Comparison of ENCODE assay signal across 8 cellular contexts in the genomic region with DNA sequence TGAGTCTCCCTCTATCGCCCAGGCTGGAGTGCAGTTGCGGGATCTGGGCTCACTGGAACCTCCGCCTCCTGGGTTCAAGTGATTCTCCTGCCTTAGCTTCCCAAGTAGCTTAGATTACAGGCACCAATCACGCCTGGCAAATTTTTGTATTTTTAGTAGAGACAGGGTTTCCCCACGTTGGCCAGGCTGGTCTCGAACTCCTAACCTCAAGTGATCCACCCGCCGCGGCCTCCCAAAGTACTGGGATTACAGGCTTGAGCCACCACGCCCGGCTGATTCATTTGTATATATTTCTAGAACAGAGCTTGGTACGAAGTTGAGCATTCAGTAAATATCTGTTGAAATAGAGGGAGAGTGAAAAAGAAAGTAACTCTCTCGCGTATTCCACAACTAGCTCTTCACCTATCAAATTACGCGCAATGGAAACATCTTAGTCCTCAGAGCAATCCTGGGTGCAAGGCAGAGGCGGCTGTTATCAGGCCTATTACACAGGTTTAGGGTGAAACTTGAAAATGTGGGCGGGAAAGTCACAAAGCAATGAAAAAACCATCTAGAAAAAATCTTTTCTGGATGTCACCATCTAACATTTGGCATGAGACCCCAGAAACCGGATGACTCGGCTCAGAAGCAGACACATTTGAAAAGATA. TPM values are rescaled to one million over a fixed set of nuclear protein-coding genes. Genes with fewer than 3 reads are reported as not detected.
DNase-seq lines count a peak whose midpoint lies in the region; ATAC-seq and TF ChIP-seq lines count a peak whose summit lies in the region.

No MANE protein-coding gene starts in this region.

- peaks cover 5% of the 10 kb centered on the region for H3K23me2 ChIP-seq in H9 (ENCODE audit: insufficient read length, low read depth, low read length, poor library complexity, severe bottlenecking)

- H3K27ac Mint-ChIP-seq in H9 = peak overlapping the region; percentile 92 to 97 (median 97)

- no peak overlapping the region for H3K56ac ChIP-seq in H9 (ENCODE audit: insufficient read length, low read depth, low read length)

- peaks cover 10% of the 10 kb centered on the region for H3K79me2 ChIP-seq in H9 (ENCODE audit: insufficient read depth, low read length)
- peaks cover 35% of the 10 kb centered on the region for H3K79me2 ChIP-seq in mammary epithelial cell (ENCODE audit: insufficient read depth, low read length)

- dilution Hi-C loops in mammary epithelial cell (cut with HindIII; ENCODE audit: low sequenced_read_pairs) = no loop called here

- no peaks in the 10 kb centered on the region for H3K9me3 Mint-ChIP-seq in H9

- H2BK120ac ChIP-seq in H9 (ENCODE audit: low read depth, low read length, poor library complexity, severe bottlenecking) = no peak overlapping the region

- H3K4me3 ChIP-seq in mammary epithelial cell (replicated peaks in 1 of 3; ENCODE audit: insufficient read depth in 1 of 3, low read depth in 2 of 3, low read length in 3 of 3) = peak overlapping the region; percentile 36 to 96 (median 66)
- no peak overlapping the region for H3K4me3 ChIP-seq in lung

- no peak overlapping the region for H2BK5ac ChIP-seq in H9 (ENCODE audit: insufficient read length, low read length)

- H3K18ac ChIP-seq in H9 (ENCODE audit: insufficient read length, low read depth, low read length) = peak overlapping the region; percentile 72

- H4K91ac ChIP-seq in H9 (ENCODE audit: insufficient read length, low read depth, low read length) = no peak overlapping the region

- H2BK12ac ChIP-seq in H9 (ENCODE audit: insufficient read length, low read depth, low read length) = peak overlapping the region; percentile 57

- H3K4ac ChIP-seq in H9 (ENCODE audit: low read depth, low read length) = no peak overlapping the region

- H2BK15ac ChIP-seq in H9 (ENCODE audit: low read depth, low read length) = no peak overlapping the region

- peak overlapping the region; percentile 70; the same call in 1 of the 2 replicates for H3K14ac ChIP-seq in H9 (ENCODE audit: insufficient read depth, low read length)

- BruUV-seq in mammary epithelial cell (replicated peaks; lab: Mats Ljungman, UMichigan) = no TSS peak

- H3K27ac ChIP-seq in H9 (ENCODE audit: insufficient read length, low read depth, low read length) = no peak overlapping the region
- H3K27ac ChIP-seq in mammary epithelial cell (ENCODE audit: insufficient read depth, low read depth, low read length) = peak overlapping the region; percentile 95
- peak overlapping the region; percentile 49 to 55 for H3K27ac ChIP-seq in lung (ENCODE audit: low read depth in 1 of 2, low read length in 1 of 2)

- in situ Hi-C loops in mammary epithelial cell (cut with MboI; ENCODE audit: low sequenced_read_pairs in 2 of 2) = no loop called here

- DNase-seq in AG08395 (ENCODE audit: low spot score) = peak; percentile 3
- no peak for DNase-seq in H9
- DNase-seq in T-helper 9 cell = peak; percentile 15
- no peak for DNase-seq in mammary epithelial cell
- DNase-seq in lung (ENCODE audit: low spot score) = no peak
- DNase-seq in stimulated activated CD8-positive, alpha-beta memory T cell treated with anti-CD3 and anti-CD28 coated beads, Interleukin-7, amount 100 ng/mL, for 24 hours (ENCODE audit: low read depth) = peak; percentile 15
- no peak for DNase-seq in NCI-H1105 (lab: John Stamatoyannopoulos, UW)

- peaks cover 4% of the 10 kb centered on the region for H3K27me3 Mint-ChIP-seq in H9 (ENCODE audit: low read depth)

- H4K5ac ChIP-seq in H9 (ENCODE audit: insufficient read length, low read depth, low read length) = no peak overlapping the region

- H3K4me1 ChIP-seq in H9 (ENCODE audit: insufficient read depth, low read length) (peaks cover 8% of the 10 kb centered on the region; the same call in 1 of the 2 replicates), mammary epithelial cell (ENCODE audit: insufficient read depth, low read length) (peaks cover 14% of the 10 kb centered on the region), lung (ENCODE audit: control insufficient read depth in 2 of 2, insufficient read depth in 2 of 2, low read length in 2 of 2) (peaks cover 1 to 15% of the 10 kb centered on the region in 2 donors)

- peaks cover 2 to 13% (median 12%) of the 10 kb centered on the region in 3 experiments; a peak in 6 of 7 replicates for H3K36me3 Mint-ChIP-seq in H9 (ENCODE audit: insufficient read depth in 1 of 3, low read depth in 3 of 3)

- no peak for ATAC-seq in lung (ENCODE audit: insufficient read depth, low FRiP score)
- no peak for ATAC-seq in HG02642 (IDR thresholded peaks at IDR 0.05; ENCODE audit: poor library complexity, unreplicated experiment)

- H2BK20ac ChIP-seq in H9 (ENCODE audit: low read depth, low read length, poor library complexity, severe bottlenecking) = no peak overlapping the region

- H3K36me3 ChIP-seq in mammary epithelial cell (ENCODE audit: insufficient read depth, low read length) (peaks cover 11% of the 10 kb centered on the region), lung (ENCODE audit: control insufficient read depth in 2 of 2, insufficient read depth in 2 of 2, low read length in 2 of 2) (peaks cover 0 to 10% of the 10 kb centered on the region in 2 donors)

- peak overlapping the region; percentile 1 for H3T11ph ChIP-seq in H9 (ENCODE audit: low read length)

- CTCF ChIA-PET in mammary epithelial cell (lab: Charles Lee; ENCODE audit: low non-redundant PET) = no interaction called here

- no peaks in the 10 kb centered on the region for H3K9me3 ChIP-seq in H9 (ENCODE audit: control insufficient read depth, low read depth, low read length)
- no peaks in the 10 kb centered on the region for H3K9me3 ChIP-seq in mammary epithelial cell (replicated peaks; ENCODE audit: insufficient read depth, low read length)
- H3K9me3 ChIP-seq in lung (ENCODE audit: control insufficient read depth in 2 of 2, insufficient read depth in 1 of 2, low read length in 1 of 2) = no peaks in the 10 kb centered on the region

- peaks cover 26 to 28% of the 10 kb centered on the region in 2 experiments for H3K4me1 Mint-ChIP-seq in H9

- H2AK5ac ChIP-seq in H9 (ENCODE audit: insufficient read length, low read length) = no peak overlapping the region

- H4K20me1 ChIP-seq in H9 (ENCODE audit: control insufficient read depth, insufficient read depth, insufficient read length) (no peaks in the 10 kb centered on the region), mammary epithelial cell (ENCODE audit: insufficient read depth, low read length) (no peaks in the 10 kb centered on the region)

- no CpG with 5 or more reads among the region's 20 CpGs for WGBS in H9 (ENCODE audit: extremely low coverage, insufficient read length, low lambda C conversion rate)
- WGBS in mammary epithelial cell (ENCODE audit: low coverage, missing lambda C conversion rate) = 73% methylated on average over 18 of the region's 20 CpGs
- 71 to 79% methylated on average over 20 of the region's 20 CpGs for WGBS in lung, 2 donors

- H3K9ac ChIP-seq in H9 (ENCODE audit: extremely low read depth, insufficient read length, low read length) (peak overlapping the region; percentile 13), mammary epithelial cell (ENCODE audit: insufficient read depth, low read length) (peak overlapping the region; percentile 65)

- TF ChIP-seq CTCF in H9 (conservative IDR thresholded peaks at IDR 0.05) (no peak), mammary epithelial cell (conservative IDR thresholded peaks at IDR 0.05 in 1 of 2, IDR thresholded peaks at IDR 0.05 in 1 of 2; ENCODE audit: extremely low read depth in 1 of 2, insufficient read depth in 1 of 2, low read depth in 1 of 2, low read length in 2 of 2) (no peak), lung (IDR thresholded peaks at IDR 0.05; ENCODE audit: control extremely low read depth, extremely low read depth) (no peak)

- H4K8ac ChIP-seq in H9 (replicated peaks; ENCODE audit: insufficient read length, low read depth, low read length) = peak overlapping the region; percentile 89

- H3K4me2 ChIP-seq in H9 (ENCODE audit: insufficient read depth, insufficient read length, low read length) = peak overlapping the region; percentile 58
- H3K4me2 ChIP-seq in mammary epithelial cell (ENCODE audit: insufficient read depth, low read depth, low read length) = peak overlapping the region; percentile 80

- peak overlapping the region; percentile 71 for H2AFZ ChIP-seq in H9 (ENCODE audit: low read length)
- H2AFZ ChIP-seq in mammary epithelial cell (ENCODE audit: low read depth, low read length) = peak overlapping the region; percentile 100

- peak overlapping the region; percentile 97 to 99 for H3K4me3 Mint-ChIP-seq in H9

- intact Hi-C loops in mammary epithelial cell (cut with micrococcal nuclease) = loop anchor here (1.0 kb wide), 1 partner anchor 41 kb away; no protein-coding TSS in a partner anchor

- no peak overlapping the region for H3K23ac ChIP-seq in H9 (ENCODE audit: insufficient read length, low read depth, low read length)

- peaks cover 4% of the 10 kb centered on the region for H3K79me1 ChIP-seq in H9 (ENCODE audit: insufficient read depth, low read depth, low read length, poor library complexity, severe bottlenecking)

- H3K27me3 ChIP-seq in H9 (ENCODE audit: insufficient read depth, low read length) (no peaks in the 10 kb centered on the region), mammary epithelial cell (ENCODE audit: insufficient read depth, low read length) (no peaks in the 10 kb centered on the region), lung (ENCODE audit: control insufficient read depth, insufficient read depth) (no peaks in the 10 kb centered on the region)

RNA-seq across cellular contexts. Expression of gene GHITM, which starts 0.7 kb away (rescaled TPM):
- 95.2 and 95.6 TPM in 2 replicates for total RNA-seq in H9 (2021)
- total RNA-seq in mammary epithelial cell = 100 to 1,000 TPM; 165 to 199 TPM
- 147 TPM for polyA plus RNA-seq in mammary epithelial cell
- polyA minus RNA-seq in mammary epithelial cell = 102 TPM
- 100 to 1,000 TPM; 114 to 132 TPM for total RNA-seq in lung
- polyA plus RNA-seq in lung = 100 to 1,000 TPM; 107 to 177 TPM

RNA-seq across cellular contexts. Expression of gene GPR15LG, which starts 35.0 kb away (rescaled TPM):
- total RNA-seq in H9 (2021) (not detected in 2 replicates), mammary epithelial cell (under 1 TPM in 1 of 2 donors, not detected in 1; 0.33 TPM), lung (not detected)
- polyA plus RNA-seq in mammary epithelial cell (not detected), lung (under 1 TPM in 1 of 2 donors, not detected in 1; 0.47 TPM)
- polyA minus RNA-seq in mammary epithelial cell = not detected

RNA-seq across cellular contexts. Expression of gene CDHR1, which starts 55.7 kb away (rescaled TPM):
- 6.4 and 6.6 TPM in 2 replicates for total RNA-seq in H9 (2021)
- total RNA-seq in mammary epithelial cell = 10 to 100 TPM in 1 of 2 donors, 1 to 10 TPM in 1; 8.8 to 27.4 TPM
- polyA plus RNA-seq in mammary epithelial cell = 8.8 TPM
- polyA minus RNA-seq in mammary epithelial cell = 9.9 TPM
- total RNA-seq in lung = under 1 TPM; 0.17 to 0.46 TPM
- under 1 TPM; 0.10 to 0.49 TPM for polyA plus RNA-seq in lung

Comparison
In these comparisons a context has a peak if more than half of its experiments do, and no peak if none do; other contexts are left out.
1. DNase-seq: peak in AG08395 (single experiment), T-helper 9 cell (single experiment) and stimulated activated CD8-positive, alpha-beta memory T cell treated with anti-CD3 and anti-CD28 coated beads, Interleukin-7, amount 100 ng/mL, for 24 hours (single experiment); none in H9 (single experiment), mammary epithelial cell (single experiment), lung (single experiment) and NCI-H1105 (single experiment).